ENCODE assay signal across 2 cellular contexts in the genomic region with DNA sequence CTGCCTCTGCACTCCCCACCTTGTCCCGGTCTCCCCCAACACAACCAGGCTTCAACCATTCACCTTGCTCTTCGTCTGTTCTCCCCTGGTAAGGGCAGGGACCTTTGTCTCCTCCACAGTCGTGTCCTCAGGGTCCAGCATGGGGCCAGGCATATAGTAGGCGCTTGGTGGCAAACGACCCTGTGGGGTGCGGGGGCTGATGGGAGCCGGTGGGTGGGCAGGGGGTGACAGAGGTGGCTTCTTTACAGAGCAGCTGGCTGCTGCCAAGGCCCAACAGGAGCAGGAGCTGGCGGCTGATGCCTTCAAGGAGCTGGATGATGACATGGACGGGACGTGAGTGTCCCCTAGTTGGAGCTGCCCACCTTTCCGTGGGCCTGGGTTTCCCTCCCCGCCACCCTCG.
TF ChIP-seq lines count a peak whose summit lies in the region.

No MANE protein-coding gene starts in this region.

TF ChIP-seq in K562, 482 proteins besides CTCF, POLR2A, EP300 and RAD21:
- no peak for TF ChIP-seq HDAC1 (IDR thresholded peaks at IDR 0.05)
- peak; percentile 45; the same call in 1 of the 2 replicates for TF ChIP-seq RBFOX2 (IDR thresholded peaks at IDR 0.05; ENCODE audit: low read depth, low read length)

TF ChIP-seq in SK-N-SH treated with all-trans-retinoic acid at 6 μM for 48 hours, 23 proteins besides CTCF, POLR2A, EP300 and RAD21:
- no peak for TF ChIP-seq SNAI2 (CRISPR knock-in tag; IDR thresholded peaks at IDR 0.05)
- no peak for TF ChIP-seq TCF4 (CRISPR knock-in tag; IDR thresholded peaks at IDR 0.05; ENCODE audit: borderline replicate concordance)
- TF ChIP-seq CSDC2 (CRISPR knock-in tag; IDR thresholded peaks at IDR 0.05), result no peak
- TF ChIP-seq OSR1 (CRISPR knock-in tag; IDR thresholded peaks at IDR 0.05), result no peak
- no peak for TF ChIP-seq ZC3H10 (CRISPR knock-in tag; IDR thresholded peaks at IDR 0.05)
- no peak for TF ChIP-seq ZFP3 (CRISPR knock-in tag; IDR thresholded peaks at IDR 0.05)
- no peak for TF ChIP-seq BACH2 (CRISPR knock-in tag; IDR thresholded peaks at IDR 0.05; ENCODE audit: borderline replicate concordance)
- no peak for TF ChIP-seq GLIS3 (CRISPR knock-in tag; IDR thresholded peaks at IDR 0.05)
- no peak for TF ChIP-seq CREB5 (CRISPR knock-in tag; IDR thresholded peaks at IDR 0.05; ENCODE audit: low read depth)
- no peak for TF ChIP-seq ESRRG (CRISPR knock-in tag; IDR thresholded peaks at IDR 0.05)
- TF ChIP-seq ZNF70 (CRISPR knock-in tag; IDR thresholded peaks at IDR 0.05), result no peak
- TF ChIP-seq PPARA (CRISPR knock-in tag; IDR thresholded peaks at IDR 0.05; ENCODE audit: borderline replicate concordance), result no peak
- no peak for TF ChIP-seq RARB (CRISPR knock-in tag; IDR thresholded peaks at IDR 0.05)
- TF ChIP-seq, protein P1, sequence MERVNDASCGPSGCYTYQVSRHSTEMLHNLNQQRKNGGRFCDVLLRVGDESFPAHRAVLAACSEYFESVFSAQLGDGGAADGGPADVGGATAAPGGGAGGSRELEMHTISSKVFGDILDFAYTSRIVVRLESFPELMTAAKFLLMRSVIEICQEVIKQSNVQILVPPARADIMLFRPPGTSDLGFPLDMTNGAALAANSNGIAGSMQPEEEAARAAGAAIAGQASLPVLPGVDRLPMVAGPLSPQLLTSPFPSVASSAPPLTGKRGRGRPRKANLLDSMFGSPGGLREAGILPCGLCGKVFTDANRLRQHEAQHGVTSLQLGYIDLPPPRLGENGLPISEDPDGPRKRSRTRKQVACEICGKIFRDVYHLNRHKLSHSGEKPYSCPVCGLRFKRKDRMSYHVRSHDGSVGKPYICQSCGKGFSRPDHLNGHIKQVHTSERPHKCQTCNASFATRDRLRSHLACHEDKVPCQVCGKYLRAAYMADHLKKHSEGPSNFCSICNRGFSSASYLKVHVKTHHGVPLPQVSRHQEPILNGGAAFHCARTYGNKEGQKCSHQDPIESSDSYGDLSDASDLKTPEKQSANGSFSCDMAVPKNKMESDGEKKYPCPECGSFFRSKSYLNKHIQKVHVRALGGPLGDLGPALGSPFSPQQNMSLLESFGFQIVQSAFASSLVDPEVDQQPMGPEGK (CRISPR knock-in tag; IDR thresholded peaks at IDR 0.05; ENCODE audit: borderline replicate concordance), result no peak
- no peak for TF ChIP-seq ISL1 (CRISPR knock-in tag; IDR thresholded peaks at IDR 0.05)
- no peak for TF ChIP-seq ZFP30 (CRISPR knock-in tag; IDR thresholded peaks at IDR 0.05)
- TF ChIP-seq ZNF8 (CRISPR knock-in tag; IDR thresholded peaks at IDR 0.05), result no peak
- TF ChIP-seq TOX (CRISPR knock-in tag; IDR thresholded peaks at IDR 0.05; ENCODE audit: borderline replicate concordance), result no peak
- no peak for TF ChIP-seq TSHZ2 (CRISPR knock-in tag; IDR thresholded peaks at IDR 0.05)
TF ChIP-seq in SK-N-SH treated with all-trans-retinoic acid at 6 μM for 48 hours: peak in this region for 0.
